11 cellular contexts compared by ENCODE assay signal in genomic region chr6:53530346-53530745, GRCh38. TPM values are rescaled to one million over a fixed set of nuclear protein-coding genes. Genes with fewer than 3 reads are reported as not detected.
DNase-seq lines count a peak whose midpoint lies in the region; ATAC-seq, FAIRE-seq and TF ChIP-seq lines count a peak whose summit lies in the region.
"Had no signal": no experiment of that assay in that cellular context is flagged by ENCODE, and none has a peak within 500 bp of the region (broad histone marks: within the 10 kb centered on the region; RNA-seq: fewer than 3 reads in every experiment).

No MANE protein-coding gene starts in this region.

- TF ChIP-seq CTCF in progenitor cell of endocrine pancreas (IDR thresholded peaks at IDR 0.05; ENCODE audit: unreplicated experiment), result no peak

- peak; percentile 93 for FAIRE-seq in H54 (lab: Jason Lieb, UNC)

- H3K36me3 ChIP-seq in naive thymus-derived CD4-positive, alpha-beta T cell (ENCODE audit: control insufficient read depth in 2 of 3, insufficient read depth in 3 of 3, low read length in 3 of 3), result no peaks in the 10 kb centered on the region

- no peaks in the 10 kb centered on the region for H3K9me3 Mint-ChIP-seq in progenitor cell of endocrine pancreas (ENCODE audit: low read depth)
- H3K9me3 Mint-ChIP-seq in naive thymus-derived CD4-positive, alpha-beta T cell, result no peaks in the 10 kb centered on the region
- H3K9me3 Mint-ChIP-seq: memory B cell had no signal

- no peaks in the 10 kb centered on the region for H3K27me3 ChIP-seq in right cardiac atrium (ENCODE audit: control insufficient read depth, insufficient read depth)
- H3K27me3 ChIP-seq in naive thymus-derived CD4-positive, alpha-beta T cell (ENCODE audit: control insufficient read depth in 2 of 2, insufficient read depth in 2 of 2, low read length in 2 of 2), result no peaks in the 10 kb centered on the region

- intact Hi-C loops in right cardiac atrium (cut with DNase I), result no loop called here
- intact Hi-C loops in naive thymus-derived CD4-positive, alpha-beta T cell (cut with micrococcal nuclease), result no loop called here

- H3K9me3 ChIP-seq in right cardiac atrium (ENCODE audit: control insufficient read depth, low read length), result no peaks in the 10 kb centered on the region
- no peaks in the 10 kb centered on the region for H3K9me3 ChIP-seq in naive thymus-derived CD4-positive, alpha-beta T cell (ENCODE audit: control insufficient read depth in 2 of 3, low read length in 3 of 3)

- H3K27ac Mint-ChIP-seq in progenitor cell of endocrine pancreas, result peak overlapping the region; percentile 90
- no peak overlapping the region for H3K27ac Mint-ChIP-seq in naive thymus-derived CD4-positive, alpha-beta T cell
- H3K27ac Mint-ChIP-seq: memory B cell had no signal

- TF ChIP-seq POLR2A in H54 (IDR thresholded peaks at IDR 0.05; ENCODE audit: low read depth, low read length), result no peak

- WGBS in right cardiac atrium, result 38% methylated on average over 5 of the region's 5 CpGs

- H3K27me3 Mint-ChIP-seq in progenitor cell of endocrine pancreas, result no peaks in the 10 kb centered on the region
- no peaks in the 10 kb centered on the region for H3K27me3 Mint-ChIP-seq in naive thymus-derived CD4-positive, alpha-beta T cell
- H3K27me3 Mint-ChIP-seq: memory B cell had no signal

- H3K36me3 Mint-ChIP-seq in progenitor cell of endocrine pancreas (ENCODE audit: insufficient read depth), result no peaks in the 10 kb centered on the region
- H3K36me3 Mint-ChIP-seq in naive thymus-derived CD4-positive, alpha-beta T cell, result peaks cover 0 to 13% (median 0%) of the 10 kb centered on the region in 5 donors

- no peak overlapping the region for H3K4me3 ChIP-seq in right cardiac atrium (ENCODE audit: low read length)
- no peak overlapping the region for H3K4me3 ChIP-seq in naive thymus-derived CD4-positive, alpha-beta T cell (ENCODE audit: low read length)

- POLR2A ChIA-PET in naive thymus-derived CD4-positive, alpha-beta T cell (lab: Charles Lee), result no interaction called here

- peak overlapping the region; percentile 91 for H3K27ac ChIP-seq in right cardiac atrium (ENCODE audit: low read length)
- no peak overlapping the region for H3K27ac ChIP-seq in naive thymus-derived CD4-positive, alpha-beta T cell (ENCODE audit: low read depth, low read length)

- peaks cover 27% of the 10 kb centered on the region for H3K4me1 ChIP-seq in right cardiac atrium (ENCODE audit: control insufficient read depth, insufficient read depth, low read length)
- H3K4me1 ChIP-seq in naive thymus-derived CD4-positive, alpha-beta T cell (ENCODE audit: control insufficient read depth in 2 of 2, insufficient read depth in 2 of 2, low read length in 2 of 2), result no peaks in the 10 kb centered on the region

- CTCF ChIA-PET in naive thymus-derived CD4-positive, alpha-beta T cell (lab: Charles Lee), result no interaction called here

- H3K4me3 Mint-ChIP-seq in progenitor cell of endocrine pancreas (ENCODE audit: low read depth), result no peak overlapping the region
- no peak overlapping the region for H3K4me3 Mint-ChIP-seq in naive thymus-derived CD4-positive, alpha-beta T cell
- H3K4me3 Mint-ChIP-seq: memory B cell had no signal

- no peak for DNase-seq in H54 (ENCODE audit: insufficient read length, low spot score)
- DNase-seq in astrocyte of the hippocampus (ENCODE audit: low read depth, low spot score), result peak; percentile 76
- peak in 1 of 3 donors; percentile 51 for DNase-seq in right cardiac atrium
- DNase-seq in progenitor cell of endocrine pancreas (ENCODE audit: low spot score, unreplicated experiment), result no peak
- no peak for DNase-seq in naive thymus-derived CD4-positive, alpha-beta T cell
- no peak for DNase-seq in NCI-H1105 (lab: John Stamatoyannopoulos, UW)
- DNase-seq: amniotic stem cell, T-helper 2 cell had no signal

- peaks cover 28% of the 10 kb centered on the region for H3K4me1 Mint-ChIP-seq in progenitor cell of endocrine pancreas (ENCODE audit: low read depth)
- H3K4me1 Mint-ChIP-seq in naive thymus-derived CD4-positive, alpha-beta T cell, result peaks cover 22 to 38% (median 32%) of the 10 kb centered on the region in 7 donors

- peak; percentile 53 to 66 for ATAC-seq in right cardiac atrium
- no peak for ATAC-seq in naive thymus-derived CD4-positive, alpha-beta T cell
- no peak for ATAC-seq in GM19351 (IDR thresholded peaks at IDR 0.05; ENCODE audit: unreplicated experiment)
- ATAC-seq in GM19035 (IDR thresholded peaks at IDR 0.05; ENCODE audit: unreplicated experiment), result no peak

RNA-seq across cellular contexts. Expression of gene GCLC, which starts 14.6 kb away (rescaled TPM):
- total RNA-seq in right cardiac atrium (10 to 100 TPM; 20.1 to 29.9 (median 23.8) TPM), progenitor cell of endocrine pancreas (34.2 and 49.5 TPM in 2 replicates)
- 9.8 TPM for polyA plus RNA-seq in right cardiac atrium
- 10 to 100 TPM; 18.5 to 37.5 (median 27.6) TPM for total RNA-seq in naive thymus-derived CD4-positive, alpha-beta T cell
- 10 to 100 TPM in 1 of 2 donors, 1 to 10 TPM in 1; 8.3 to 14.9 TPM for polyA plus RNA-seq in naive thymus-derived CD4-positive, alpha-beta T cell

Comparison
In these comparisons a context has a peak if more than half of its experiments do, and no peak if none do; other contexts are left out.
1. ATAC-seq: peak in right cardiac atrium (2 of 2); none in naive thymus-derived CD4-positive, alpha-beta T cell (single experiment), GM19351 (single experiment) and GM19035 (single experiment).